In the genomic region with DNA sequence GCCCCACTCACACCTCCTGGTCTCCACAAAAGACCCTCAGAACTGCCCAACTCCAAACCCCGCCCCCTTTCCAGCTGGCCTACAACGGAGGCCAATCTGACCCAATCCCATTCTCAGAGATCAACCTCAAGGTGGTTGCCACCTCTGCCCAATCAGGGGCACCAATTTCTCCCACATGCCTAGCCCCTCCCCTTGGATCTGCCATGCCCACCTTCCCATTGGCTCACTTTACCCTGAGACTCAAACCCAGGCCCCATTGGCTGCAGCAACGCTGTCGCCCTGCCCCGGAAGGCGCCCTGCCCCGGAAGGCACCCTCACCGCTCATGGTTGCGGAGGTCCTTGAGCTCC, we compare ENCODE assay signal across 17 cellular contexts. TPM values are rescaled to one million over a fixed set of nuclear protein-coding genes. Genes with fewer than 3 reads are reported as not detected.
DNase-seq lines count a peak whose midpoint lies in the region; ATAC-seq and TF ChIP-seq lines count a peak whose summit lies in the region.
"Had no signal": no experiment of that assay in that cellular context is flagged by ENCODE, and none has a peak within 500 bp of the region (broad histone marks: within the 10 kb centered on the region; RNA-seq: fewer than 3 reads in every experiment).

No MANE protein-coding gene starts in this region.

- H3K27me3 ChIP-seq in Loucy (ENCODE audit: insufficient read depth, low read length, poor library complexity, severe bottlenecking) (no peaks in the 10 kb centered on the region), skeletal muscle satellite cell (ENCODE audit: control insufficient read depth, insufficient read depth, low read length) (no peaks in the 10 kb centered on the region)
- H3K27me3 ChIP-seq: cardiac muscle cell, neural progenitor cell had no signal

- H3K27ac Mint-ChIP-seq in activated T-cell treated with anti-CD3 and anti-CD28 coated beads, Interleukin-2, amount 50 U/mL, for 24 hours = peak overlapping the region; percentile 48
- peak overlapping the region; percentile 43 for H3K27ac Mint-ChIP-seq in glutamatergic neuron (ENCODE audit: unreplicated experiment)
- H3K27ac Mint-ChIP-seq: memory B cell, neural progenitor cell had no signal

- peaks cover 36% of the 10 kb centered on the region; the same call in 1 of the 2 replicates for H3K36me3 ChIP-seq in Loucy (ENCODE audit: insufficient read depth, low read length)
- H3K36me3 ChIP-seq in skeletal muscle satellite cell (ENCODE audit: insufficient read depth, low read length) = peaks cover 43% of the 10 kb centered on the region
- H3K36me3 ChIP-seq: cardiac muscle cell, neural progenitor cell had no signal

- no peaks in the 10 kb centered on the region for H3K27me3 Mint-ChIP-seq in activated T-cell treated with anti-CD3 and anti-CD28 coated beads, Interleukin-2, amount 50 U/mL, for 24 hours
- peaks cover 11% of the 10 kb centered on the region for H3K27me3 Mint-ChIP-seq in glutamatergic neuron (ENCODE audit: unreplicated experiment)
- H3K27me3 Mint-ChIP-seq: memory B cell had no signal

- H4K20me1 ChIP-seq in Loucy (ENCODE audit: insufficient read depth, low read length, poor library complexity, severe bottlenecking) = peaks cover 8% of the 10 kb centered on the region

- TF ChIP-seq CTCF in Loucy (conservative IDR thresholded peaks at IDR 0.05; ENCODE audit: low read length) (no peak), glutamatergic neuron (IDR thresholded peaks at IDR 0.05; ENCODE audit: partially characterized antibody, unreplicated experiment) (no peak)

- no peaks in the 10 kb centered on the region for H3K9me2 ChIP-seq in Loucy (replicated peaks; ENCODE audit: low read depth, low read length)

- H3K9ac ChIP-seq in Loucy (ENCODE audit: low read depth, low read length, poor library complexity, severe bottlenecking) (no peak overlapping the region), skeletal muscle satellite cell (ENCODE audit: low read depth, low read length) (peak overlapping the region; percentile 84)
- H3K9ac ChIP-seq: neural progenitor cell had no signal

- H3K4me2 ChIP-seq in Loucy (ENCODE audit: low read depth, low read length, poor library complexity, severe bottlenecking) (peak overlapping the region; percentile 75), skeletal muscle satellite cell (ENCODE audit: low read length) (peak overlapping the region; percentile 75)
- H3K4me2 ChIP-seq: neural progenitor cell had no signal

- peaks cover 24% of the 10 kb centered on the region for H3K4me1 ChIP-seq in Loucy (ENCODE audit: insufficient read depth, low read length, poor library complexity, severe bottlenecking)
- peaks cover 31% of the 10 kb centered on the region for H3K4me1 ChIP-seq in skeletal muscle satellite cell (ENCODE audit: control insufficient read depth, insufficient read depth, low read length)
- H3K4me1 ChIP-seq: neural progenitor cell had no signal

- no peak overlapping the region for H3K4me3 Mint-ChIP-seq in activated T-cell treated with anti-CD3 and anti-CD28 coated beads, Interleukin-2, amount 50 U/mL, for 24 hours
- H3K4me3 Mint-ChIP-seq in glutamatergic neuron (ENCODE audit: unreplicated experiment) = no peak overlapping the region
- H3K4me3 Mint-ChIP-seq: memory B cell, neural progenitor cell had no signal

- H3K4me3 ChIP-seq in Loucy (ENCODE audit: low read length, poor library complexity, severe bottlenecking) = no peak overlapping the region
- peak overlapping the region; percentile 56 for H3K4me3 ChIP-seq in skeletal muscle satellite cell (ENCODE audit: low read length)
- H3K4me3 ChIP-seq: cardiac muscle cell, neural progenitor cell had no signal

- DNase-seq in activated T-cell treated with anti-CD3 and anti-CD28 coated beads, Interleukin-2, amount 50 U/mL, for 24 hours = no peak
- DNase-seq in activated T-cell treated with anti-CD3 and anti-CD28 coated beads for 4 hours (no peak), glutamatergic neuron (no peak), NCI-H226 (no peak)
- DNase-seq: DND-41; NCI-H1930; NCI-H510A; Right ventricle myocardium superior; stimulated activated CD4-positive, alpha-beta T cell treated with anti-CD3 and anti-CD28 coated beads, Interleukin-1b, Interleukin-23, amount 100 ng/mL, for 48 hours had no signal

- no peak overlapping the region for H2AFZ ChIP-seq in Loucy (ENCODE audit: low read length)
- H2AFZ ChIP-seq: neural progenitor cell had no signal

- 0 out of 2 replicates have a peak, but pooled peaks cover 5% of the 10 kb centered on the region for H3F3A ChIP-seq in Loucy (ENCODE audit: low read depth)

- H3K9me3 Mint-ChIP-seq in activated T-cell treated with anti-CD3 and anti-CD28 coated beads, Interleukin-2, amount 50 U/mL, for 24 hours = no peaks in the 10 kb centered on the region
- peaks cover 12% of the 10 kb centered on the region for H3K9me3 Mint-ChIP-seq in glutamatergic neuron (ENCODE audit: unreplicated experiment)
- H3K9me3 Mint-ChIP-seq: memory B cell, neural progenitor cell had no signal

- H3K36me3 Mint-ChIP-seq in activated T-cell treated with anti-CD3 and anti-CD28 coated beads, Interleukin-2, amount 50 U/mL, for 24 hours (ENCODE audit: low read depth) = peaks cover 66% of the 10 kb centered on the region
- H3K36me3 Mint-ChIP-seq in glutamatergic neuron (ENCODE audit: unreplicated experiment) = no peaks in the 10 kb centered on the region

- no peak for ATAC-seq in GM18498 (IDR thresholded peaks at IDR 0.05; ENCODE audit: unreplicated experiment)
- no peak for ATAC-seq in HG03571 (IDR thresholded peaks at IDR 0.05; ENCODE audit: unreplicated experiment)
- ATAC-seq: activated CD4-positive, CD25-positive, alpha-beta regulatory T cell treated with anti-CD3 and anti-CD28 coated beads, Interleukin-2, amount 50 U/mL, for 24 hours had no signal

- H3K9me3 ChIP-seq in Loucy (ENCODE audit: insufficient read depth, low read depth, low read length) (no peaks in the 10 kb centered on the region), skeletal muscle satellite cell (replicated peaks; ENCODE audit: low read length) (no peaks in the 10 kb centered on the region)

- peaks cover 38% of the 10 kb centered on the region for H3K4me1 Mint-ChIP-seq in activated T-cell treated with anti-CD3 and anti-CD28 coated beads, Interleukin-2, amount 50 U/mL, for 24 hours (ENCODE audit: low read depth)
- H3K4me1 Mint-ChIP-seq in glutamatergic neuron (ENCODE audit: low read depth, unreplicated experiment) = peaks cover 14% of the 10 kb centered on the region

- peaks cover 27% of the 10 kb centered on the region; the same call in 1 of the 2 replicates for H3K79me2 ChIP-seq in Loucy (ENCODE audit: insufficient read depth, low read length)

RNA-seq across cellular contexts. Expression of a gene that starts 10.6 kb away (rescaled TPM):
- total RNA-seq in glutamatergic neuron (ENCODE audit: unreplicated experiment) = 15.5 TPM
- total RNA-seq in skeletal muscle satellite cell (2012; rRNA removed) = 13.4 and 15.7 TPM in 2 replicates

RNA-seq across cellular contexts. Expression of a gene that starts 10.8 kb away (rescaled TPM):
- 33.1 TPM for total RNA-seq in glutamatergic neuron (ENCODE audit: unreplicated experiment)
- 14.4 and 14.7 TPM in 2 replicates for total RNA-seq in skeletal muscle satellite cell (2012; rRNA removed)

RNA-seq across cellular contexts. Expression of a gene that starts 25.3 kb away (rescaled TPM):
- total RNA-seq in glutamatergic neuron (ENCODE audit: unreplicated experiment) = 20.4 TPM
- total RNA-seq in skeletal muscle satellite cell (2012; rRNA removed) = 1.5 and 2.4 TPM in 2 replicates

RNA-seq across cellular contexts. Expression of a gene that starts 30.1 kb away (rescaled TPM):
- total RNA-seq in glutamatergic neuron (ENCODE audit: unreplicated experiment) = 23.4 TPM
- 12.9 and 19.5 TPM in 2 replicates for total RNA-seq in skeletal muscle satellite cell (2012; rRNA removed)

RNA-seq across cellular contexts. Expression of a gene that starts 31.1 kb away (rescaled TPM):
- total RNA-seq in glutamatergic neuron (ENCODE audit: unreplicated experiment) = 152 TPM
- 94.3 and 167 TPM in 2 replicates for total RNA-seq in skeletal muscle satellite cell (2012; rRNA removed)
